8 cellular contexts compared by ENCODE assay signal in the genomic region with DNA sequence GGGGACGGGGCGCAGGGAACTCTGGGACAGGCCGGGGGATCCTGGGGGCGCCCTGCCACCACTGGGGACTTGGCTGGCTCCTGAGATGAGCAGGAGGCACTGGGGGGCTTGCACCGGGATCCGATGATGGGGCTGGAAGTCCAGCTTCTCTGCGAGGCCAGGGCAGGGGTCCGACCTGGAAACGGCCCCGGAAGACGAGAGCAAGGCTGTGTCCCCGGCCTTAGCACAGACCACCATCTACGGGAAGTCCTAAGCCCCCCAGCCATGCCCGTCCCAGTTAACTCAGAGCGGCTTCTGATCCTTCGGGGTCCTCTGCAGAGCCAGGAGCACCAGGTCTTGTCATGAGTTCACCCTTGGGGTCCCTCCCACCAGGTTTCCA. TPM values are rescaled to one million over a fixed set of nuclear protein-coding genes. Genes with fewer than 3 reads are reported as not detected.
DNase-seq lines count a peak whose midpoint lies in the region; ATAC-seq and TF ChIP-seq lines count a peak whose summit lies in the region.

No MANE protein-coding gene starts in this region.

- H3K27ac ChIP-seq in A673 (ENCODE audit: low read depth, low read length, poor library complexity, severe bottlenecking): peak overlapping the region; percentile 92
- H3K27ac ChIP-seq in HCT116 (ENCODE audit: low read depth, low read length): peak overlapping the region; percentile 100
- H3K27ac ChIP-seq in left lung: no peak overlapping the region

- H3K4me1 Mint-ChIP-seq in activated naive CD8-positive, alpha-beta T cell treated with anti-CD3 and anti-CD28 coated beads for 36 hours: peaks cover 35% of the 10 kb centered on the region

- H3K4me3 ChIP-seq in A673 (ENCODE audit: low read depth, low read length, poor library complexity, severe bottlenecking) (peak overlapping the region; percentile 88), HCT116 (replicated peaks in 1 of 2; ENCODE audit: low read depth in 1 of 2, low read length in 2 of 2) (peak overlapping the region; percentile 85 to 99), left lung (peak overlapping the region; percentile 45 to 73)

- H3K9me3 ChIP-seq in A673 (ENCODE audit: low read depth, low read length, poor library complexity, severe bottlenecking): no peaks in the 10 kb centered on the region
- no peaks in the 10 kb centered on the region for H3K9me3 ChIP-seq in HCT116 (ENCODE audit: control insufficient read depth in 1 of 2, insufficient read depth in 1 of 2, low read depth in 1 of 2, low read length in 2 of 2)
- no peaks in the 10 kb centered on the region for H3K9me3 ChIP-seq in left lung

- peaks cover 40% of the 10 kb centered on the region for H3K36me3 Mint-ChIP-seq in activated naive CD8-positive, alpha-beta T cell treated with anti-CD3 and anti-CD28 coated beads for 36 hours

- peak overlapping the region; percentile 86 for H3K4me3 Mint-ChIP-seq in activated naive CD8-positive, alpha-beta T cell treated with anti-CD3 and anti-CD28 coated beads for 36 hours

- no peak overlapping the region for H2AFZ ChIP-seq in HCT116 (ENCODE audit: low read depth, low read length, poor library complexity, severe bottlenecking)

- RAD21 ChIA-PET in HCT116 (lab: Charles Lee; ENCODE audit: low non-redundant PET in 1 of 2, low total read pairs in 2 of 2, uncharacterized antibody in 2 of 2, unreplicated experiment in 2 of 2): no interaction called here

- POLR2A ChIA-PET in A673 (lab: Charles Lee; ENCODE audit: low non-redundant PET) (no interaction called here), HCT116 (lab: Charles Lee) (interaction anchor here (1.3 kb wide), 1 partner anchor 19 kb away, joined by 3 read pairs; a partner anchor contains a TSS)

- H3K36me3 ChIP-seq in A673 (ENCODE audit: insufficient read depth, low read length, poor library complexity, severe bottlenecking): peaks cover 49% of the 10 kb centered on the region
- H3K36me3 ChIP-seq in HCT116 (ENCODE audit: control insufficient read depth in 1 of 2, insufficient read depth in 2 of 2, low read length in 2 of 2): peaks cover 19 to 45% of the 10 kb centered on the region in 2 experiments; a peak in 3 of 4 replicates
- peaks cover 0 to 20% of the 10 kb centered on the region in 2 donors for H3K36me3 ChIP-seq in left lung

- TF ChIP-seq RAD21 in HCT116 (IDR thresholded peaks at IDR 0.05; ENCODE audit: low read depth): no peak

- peaks cover 53% of the 10 kb centered on the region for H3K79me2 ChIP-seq in HCT116 (ENCODE audit: insufficient read depth, low read length)

- H3K27me3 ChIP-seq in A673 (replicated peaks; ENCODE audit: insufficient read depth, low read depth, low read length, poor library complexity) (no peaks in the 10 kb centered on the region), HCT116 (ENCODE audit: insufficient read depth, low read length) (no peaks in the 10 kb centered on the region), left lung (peaks cover 0 to 8% of the 10 kb centered on the region in 2 donors)

- intact Hi-C loops in A673 (cut with micrococcal nuclease; ENCODE audit: unreplicated experiment): no loop called here
- intact Hi-C loops in HCT116 (cut with micrococcal nuclease): loop anchor here (5.0 kb wide), 1 partner anchor 67 kb away; no protein-coding TSS in a partner anchor
- intact Hi-C loops in left lung (cut with DNase I): no loop called here

- peaks cover 12% of the 10 kb centered on the region; the same call in 1 of the 2 replicates for H4K20me1 ChIP-seq in HCT116 (ENCODE audit: insufficient read depth)

- TF ChIP-seq CTCF in A673 (conservative IDR thresholded peaks at IDR 0.05; ENCODE audit: low read depth, low read length) (no peak), HCT116 (IDR thresholded peaks at IDR 0.05 in 2 of 3, conservative IDR thresholded peaks at IDR 0.05 in 1 of 3; ENCODE audit: borderline replicate concordance in 1 of 3, insufficient read depth in 1 of 3, low read depth in 2 of 3, low read length in 2 of 3) (no peak), left lung (IDR thresholded peaks at IDR 0.05) (no peak)

- no peak for DNase-seq in A673 (ENCODE audit: low spot score)
- DNase-seq in HCT116 (ENCODE audit: low read depth, low spot score): no peak
- DNase-seq in activated naive CD8-positive, alpha-beta T cell treated with anti-CD3 and anti-CD28 coated beads for 36 hours: no peak
- DNase-seq in left lung: no peak
- DNase-seq in NCI-H748 (lab: John Stamatoyannopoulos, UW; ENCODE audit: unreplicated experiment): no peak
- no peak for DNase-seq in NCI-H1417 (lab: John Stamatoyannopoulos, UW)
- DNase-seq in HK-2 (ENCODE audit: unreplicated experiment): no peak

- H3K9ac ChIP-seq in HCT116 (ENCODE audit: low read length): peak overlapping the region; percentile 97

- peak; percentile 2 for ATAC-seq in HCT116
- no peak for ATAC-seq in left lung
- ATAC-seq in GM18870 (IDR thresholded peaks at IDR 0.05; ENCODE audit: unreplicated experiment): no peak

- H3K9me3 Mint-ChIP-seq in activated naive CD8-positive, alpha-beta T cell treated with anti-CD3 and anti-CD28 coated beads for 36 hours: no peaks in the 10 kb centered on the region

- no peak for TF ChIP-seq POLR2A in HCT116 (IDR thresholded peaks at IDR 0.05; ENCODE audit: borderline replicate concordance, extremely low read depth, insufficient read depth, insufficient read length)

- peak overlapping the region; percentile 76 for H3K27ac Mint-ChIP-seq in activated naive CD8-positive, alpha-beta T cell treated with anti-CD3 and anti-CD28 coated beads for 36 hours

- H3K4me2 ChIP-seq in HCT116 (ENCODE audit: low read length): peak overlapping the region; percentile 99

- BruUV-seq in A673 (replicated peaks; lab: Mats Ljungman, UMichigan) (TSS peak; percentile 38), HCT116 (replicated peaks; lab: Mats Ljungman, UMichigan) (no TSS peak)

- peaks cover 15% of the 10 kb centered on the region for H3K4me1 ChIP-seq in A673 (ENCODE audit: insufficient read depth, low read length, poor library complexity, severe bottlenecking)
- peaks cover 16 to 46% of the 10 kb centered on the region in 2 experiments for H3K4me1 ChIP-seq in HCT116 (ENCODE audit: control insufficient read depth in 1 of 2, insufficient read depth in 2 of 2, low read length in 2 of 2)
- H3K4me1 ChIP-seq in left lung: peaks cover 6 to 43% of the 10 kb centered on the region in 2 donors

- H3K27me3 Mint-ChIP-seq in activated naive CD8-positive, alpha-beta T cell treated with anti-CD3 and anti-CD28 coated beads for 36 hours: no peaks in the 10 kb centered on the region

- no peaks in the 10 kb centered on the region for H3K9me2 ChIP-seq in HCT116 (ENCODE audit: insufficient read depth)

- CTCF ChIA-PET in A673 (lab: Charles Lee) (no interaction called here), HCT116 (lab: Charles Lee) (no interaction called here)

TF ChIP-seq in HCT116, 20 proteins besides CTCF, POLR2A, EP300 and RAD21 (continues in another document):
- TF ChIP-seq, protein P1, sequence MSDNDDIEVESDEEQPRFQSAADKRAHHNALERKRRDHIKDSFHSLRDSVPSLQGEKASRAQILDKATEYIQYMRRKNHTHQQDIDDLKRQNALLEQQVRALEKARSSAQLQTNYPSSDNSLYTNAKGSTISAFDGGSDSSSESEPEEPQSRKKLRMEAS (IDR thresholded peaks at IDR 0.05): no peak
- TF ChIP-seq SRF (IDR thresholded peaks at IDR 0.05; ENCODE audit: low read depth): no peak
- no peak for TF ChIP-seq EZH2phosphoT487 (IDR thresholded peaks at IDR 0.05; ENCODE audit: borderline replicate concordance)
- no peak for TF ChIP-seq SIN3A (IDR thresholded peaks at IDR 0.05; ENCODE audit: low read depth)
- TF ChIP-seq FOSL1 (IDR thresholded peaks at IDR 0.05; ENCODE audit: low read depth): no peak
- TF ChIP-seq ZFX (IDR thresholded peaks at IDR 0.05): no peak
- TF ChIP-seq ZNF274 (IDR thresholded peaks at IDR 0.05; ENCODE audit: low read depth, low read length): no peak
- TF ChIP-seq, protein P2, sequence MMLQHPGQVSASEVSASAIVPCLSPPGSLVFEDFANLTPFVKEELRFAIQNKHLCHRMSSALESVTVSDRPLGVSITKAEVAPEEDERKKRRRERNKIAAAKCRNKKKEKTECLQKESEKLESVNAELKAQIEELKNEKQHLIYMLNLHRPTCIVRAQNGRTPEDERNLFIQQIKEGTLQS (IDR thresholded peaks at IDR 0.05): no peak
- TF ChIP-seq SP1 (IDR thresholded peaks at IDR 0.05; ENCODE audit: low read depth): no peak
- no peak for TF ChIP-seq POLR2AphosphoS5 (IDR thresholded peaks at IDR 0.05; ENCODE audit: low read depth, low read length)

RNA-seq across cellular contexts. Expression of a gene that starts 0.6 kb away (rescaled TPM):
- total RNA-seq in A673 (2021) (103 TPM in 2 replicates), HCT116 (2021; ENCODE audit: unreplicated experiment) (160 TPM), left lung (10 to 100 TPM in 1 of 2 donors, 1 to 10 TPM in 1; 9.3 to 14.5 TPM)
- 123 and 132 TPM in 2 replicates for polyA plus RNA-seq in HCT116 (2012)
- total RNA-seq in activated naive CD8-positive, alpha-beta T cell treated with anti-CD3 and anti-CD28 coated beads for 36 hours: 100 to 1,000 TPM; 156 to 158 TPM

RNA-seq across cellular contexts. Expression of a gene that starts 7.6 kb away (rescaled TPM):
- total RNA-seq in A673 (2021): 129 and 134 TPM in 2 replicates
- total RNA-seq in HCT116 (2021; ENCODE audit: unreplicated experiment): 311 TPM
- polyA plus RNA-seq in HCT116 (2012): 329 and 349 TPM in 2 replicates
- 100 to 1,000 TPM; 241 to 272 TPM for total RNA-seq in activated naive CD8-positive, alpha-beta T cell treated with anti-CD3 and anti-CD28 coated beads for 36 hours
- 100 to 1,000 TPM; 108 to 161 TPM for total RNA-seq in left lung

RNA-seq across cellular contexts. Expression of a gene that starts 19.1 kb away (rescaled TPM):
- total RNA-seq in A673 (2021) (174 and 182 TPM in 2 replicates), HCT116 (2021; ENCODE audit: unreplicated experiment) (224 TPM), left lung (100 to 1,000 TPM; 154 to 193 TPM)
- 198 and 280 TPM in 2 replicates for polyA plus RNA-seq in HCT116 (2012)
- 10 to 100 TPM; 86.7 to 87.0 TPM for total RNA-seq in activated naive CD8-positive, alpha-beta T cell treated with anti-CD3 and anti-CD28 coated beads for 36 hours

RNA-seq across cellular contexts. Expression of a gene that starts 52.6 kb away (rescaled TPM):
- 54.8 and 60.6 TPM in 2 replicates for total RNA-seq in A673 (2021)
- total RNA-seq in HCT116 (2021; ENCODE audit: unreplicated experiment): 44.6 TPM
- 22.7 and 24.3 TPM in 2 replicates for polyA plus RNA-seq in HCT116 (2012)
- total RNA-seq in activated naive CD8-positive, alpha-beta T cell treated with anti-CD3 and anti-CD28 coated beads for 36 hours: 10 to 100 TPM; 14.7 to 14.9 TPM
- total RNA-seq in left lung: 10 to 100 TPM; 46.3 to 46.5 TPM

RNA-seq across cellular contexts. Expression of a gene that starts 52.8 kb away (rescaled TPM):
- 89.9 and 98.6 TPM in 2 replicates for total RNA-seq in A673 (2021)
- total RNA-seq in HCT116 (2021; ENCODE audit: unreplicated experiment): 94.1 TPM
- 141 and 162 TPM in 2 replicates for polyA plus RNA-seq in HCT116 (2012)
- 10 to 100 TPM; 81.8 to 91.3 TPM for total RNA-seq in activated naive CD8-positive, alpha-beta T cell treated with anti-CD3 and anti-CD28 coated beads for 36 hours
- total RNA-seq in left lung: 10 to 100 TPM; 47.3 to 51.1 TPM

Comparison
In these comparisons a context has a peak if more than half of its experiments do, and no peak if none do; other contexts are left out.
1. H3K27ac ChIP-seq: peak in A673 (single experiment) and HCT116 (single experiment); none in left lung (0 of 2).
2. Peak in every context shown above with its lines, with median percentiles within 50 percentile points of each other: H3K4me3 ChIP-seq.